In the genomic region with DNA sequence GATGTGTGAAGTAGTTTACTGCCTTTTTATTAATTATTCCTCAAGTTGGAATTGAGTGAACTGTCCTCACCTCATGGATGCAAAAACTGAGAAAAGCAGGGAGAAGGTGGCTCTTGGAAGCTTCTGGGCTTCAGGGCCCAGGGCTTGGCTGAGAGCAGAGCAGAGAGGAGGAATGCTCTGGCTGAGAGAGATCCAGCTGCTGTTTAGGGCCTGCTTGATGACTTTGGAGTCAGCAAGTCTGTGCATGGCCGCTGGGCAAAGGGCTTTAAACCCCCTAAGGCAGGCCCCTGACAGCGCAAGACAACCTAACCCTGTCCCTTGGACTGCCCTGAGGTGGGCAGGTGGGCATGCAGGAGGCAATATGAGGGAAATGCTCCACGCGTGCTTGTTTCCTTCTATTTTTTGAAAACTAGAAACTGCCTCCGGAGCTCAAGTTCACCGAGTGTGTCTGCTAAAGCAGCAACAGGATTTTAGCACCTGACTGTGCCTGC, we compare ENCODE assay signal across 21 cellular contexts. TPM values are rescaled to one million over a fixed set of nuclear protein-coding genes. Genes with fewer than 3 reads are reported as not detected.
A peak's percentile ranks its signal among the peaks of the same experiment; 100 is the strongest.
DNase-seq lines count a peak whose midpoint lies in the region; ATAC-seq and TF ChIP-seq lines count a peak whose summit lies in the region.
"Had no signal": no experiment of that assay in that cellular context is flagged by ENCODE, and none has a peak within 500 bp of the region (broad histone marks: within the 10 kb centered on the region; RNA-seq: fewer than 3 reads in every experiment).

No MANE protein-coding gene starts in this region.

- no peak overlapping the region for H3K4me3 Mint-ChIP-seq in MCF 10A (ENCODE audit: unreplicated experiment)
- H3K4me3 Mint-ChIP-seq: activated T-cell treated with anti-CD3 and anti-CD28 coated beads, Interleukin-2, amount 50 U/mL, for 4 hours had no signal

- H3K36me3 Mint-ChIP-seq in MCF 10A (ENCODE audit: insufficient read depth, unreplicated experiment): peaks cover 98% of the 10 kb centered on the region

- H3K9me3 ChIP-seq in mammary epithelial cell (replicated peaks; ENCODE audit: insufficient read depth, low read length) (no peaks in the 10 kb centered on the region), osteoblast (ENCODE audit: low read depth, low read length) (no peaks in the 10 kb centered on the region), uterus (no peaks in the 10 kb centered on the region)
- H3K9me3 ChIP-seq: colonic mucosa, MG63, SK-N-SH had no signal

- BruUV-seq in MCF 10A (replicated peaks; lab: Mats Ljungman, UMichigan) (no TSS peak), mammary epithelial cell (replicated peaks; lab: Mats Ljungman, UMichigan) (no TSS peak)

- H3K4me3 ChIP-seq in mammary epithelial cell (replicated peaks in 1 of 3; ENCODE audit: insufficient read depth in 1 of 3, low read depth in 2 of 3, low read length in 3 of 3) (no peak overlapping the region), osteoblast (ENCODE audit: insufficient read depth, low read length) (no peak overlapping the region), uterus (no peak overlapping the region)
- H3K4me3 ChIP-seq: colonic mucosa, GM12878, MG63 had no signal

- in situ Hi-C loops in mammary epithelial cell (cut with MboI; ENCODE audit: low sequenced_read_pairs in 2 of 2): no loop called here

- H3K27me3 Mint-ChIP-seq in MCF 10A (ENCODE audit: insufficient read depth, unreplicated experiment): no peaks in the 10 kb centered on the region

- H3K9me3 Mint-ChIP-seq in MCF 10A (ENCODE audit: unreplicated experiment): no peaks in the 10 kb centered on the region
- H3K9me3 Mint-ChIP-seq: activated T-cell treated with anti-CD3 and anti-CD28 coated beads, Interleukin-2, amount 50 U/mL, for 4 hours had no signal

- H3K4me2 ChIP-seq in mammary epithelial cell (ENCODE audit: insufficient read depth, low read depth, low read length) (no peak overlapping the region), osteoblast (ENCODE audit: insufficient read depth, low read length) (no peak overlapping the region)
- H3K4me2 ChIP-seq: SK-N-SH had no signal

- no peak overlapping the region for H2AFZ ChIP-seq in mammary epithelial cell (ENCODE audit: low read depth, low read length)
- no peak overlapping the region for H2AFZ ChIP-seq in osteoblast (ENCODE audit: low read length)

- H3K9ac ChIP-seq in mammary epithelial cell (ENCODE audit: insufficient read depth, low read length): no peak overlapping the region
- H3K9ac ChIP-seq: SK-N-SH had no signal

- H3K79me2 ChIP-seq in mammary epithelial cell (ENCODE audit: insufficient read depth, low read length) (peaks cover 1% of the 10 kb centered on the region), osteoblast (ENCODE audit: insufficient read depth, low read length) (peaks cover 38% of the 10 kb centered on the region)

- dilution Hi-C loops in mammary epithelial cell (cut with HindIII; ENCODE audit: low sequenced_read_pairs): no loop called here

- 90% methylated on average over 4 of the region's 6 CpGs for WGBS in mammary epithelial cell (ENCODE audit: low coverage, missing lambda C conversion rate)

- DNase-seq in MCF 10A (ENCODE audit: unreplicated experiment) (no peak), mammary epithelial cell (no peak), left ventricle myocardium superior (no peak), osteoblast (ENCODE audit: insufficient read length, low spot score, missing footprints) (no peak), uterus (no peak), NCI-H2196 treated with DMSO at 0.1 percent for 48 hours (lab: John Stamatoyannopoulos, UW; ENCODE audit: unreplicated experiment) (no peak), NCI-H1930 (lab: John Stamatoyannopoulos, UW) (no peak), hypothalamus (lab: John Stamatoyannopoulos, UW) (no peak)
- DNase-seq: activated naive CD4-positive, alpha-beta T cell treated with anti-CD3 and anti-CD28 coated beads, Interleukin-2, amount 50 U/mL, for 16 hours; activated T-cell treated with anti-CD3 and anti-CD28 coated beads, Interleukin-2, amount 50 U/mL, for 4 hours; hippocampal formation; MG63; midbrain; NCI-H2227 treated with DMSO at 0.1 percent for 48 hours; retina; SK-N-SH; stimulated activated naive CD4-positive, alpha-beta T cell; T1000 had no signal

- H3K36me3 ChIP-seq in mammary epithelial cell (ENCODE audit: insufficient read depth, low read length) (peaks cover 30% of the 10 kb centered on the region), osteoblast (ENCODE audit: insufficient read depth, low read length) (peaks cover 86% of the 10 kb centered on the region), uterus (no peaks in the 10 kb centered on the region)
- H3K36me3 ChIP-seq: colonic mucosa had no signal

- no peak for TF ChIP-seq CTCF in MCF 10A (IDR thresholded peaks at IDR 0.05; ENCODE audit: unreplicated experiment)
- no peak for TF ChIP-seq CTCF in mammary epithelial cell (conservative IDR thresholded peaks at IDR 0.05 in 1 of 2, IDR thresholded peaks at IDR 0.05 in 1 of 2; ENCODE audit: extremely low read depth in 1 of 2, insufficient read depth in 1 of 2, low read depth in 1 of 2, low read length in 2 of 2)
- TF ChIP-seq CTCF in osteoblast (IDR thresholded peaks at IDR 0.05; ENCODE audit: extremely low read depth, low read depth, low read length): no peak
- TF ChIP-seq CTCF in uterus (IDR thresholded peaks at IDR 0.05): no peak

- H3K27ac ChIP-seq in mammary epithelial cell (ENCODE audit: insufficient read depth, low read depth, low read length): no peak overlapping the region
- peak overlapping the region; percentile 39 for H3K27ac ChIP-seq in osteoblast (ENCODE audit: low read depth, low read length)
- H3K27ac ChIP-seq in uterus: peak overlapping the region; percentile 2 to 34
- H3K27ac ChIP-seq: 22Rv1, colonic mucosa had no signal

- H3K4me1 ChIP-seq in mammary epithelial cell (ENCODE audit: insufficient read depth, low read length): no peaks in the 10 kb centered on the region
- H3K4me1 ChIP-seq in osteoblast (ENCODE audit: insufficient read depth, low read length): peaks cover 47% of the 10 kb centered on the region
- peaks cover 0 to 8% of the 10 kb centered on the region in 2 donors for H3K4me1 ChIP-seq in uterus
- H3K4me1 ChIP-seq: colonic mucosa had no signal

- POLR2A ChIA-PET in MCF 10A (lab: Yijun Ruan, JAX): interaction anchor here (0.7 to 2.7 kb wide), 3 partner anchors 9 to 364 kb away, joined by 3 to 13 read pairs (median 4); partner anchors contain the start of gene STC2

- intact Hi-C loops in MCF 10A (cut with micrococcal nuclease): loop anchor here (10.0 kb wide), 1 partner anchor 445 kb away; no protein-coding TSS in a partner anchor
- intact Hi-C loops in mammary epithelial cell (cut with micrococcal nuclease): no loop called here
- intact Hi-C loops in left ventricle myocardium superior (cut with micrococcal nuclease): no loop called here
- intact Hi-C loops in uterus (cut with DNase I; ENCODE audit: low total_unique reads): no loop called here

- no peaks in the 10 kb centered on the region for H4K20me1 ChIP-seq in mammary epithelial cell (ENCODE audit: insufficient read depth, low read length)
- H4K20me1 ChIP-seq in osteoblast (ENCODE audit: insufficient read depth, low read length): peaks cover 29% of the 10 kb centered on the region

- CTCF ChIA-PET in MCF 10A (lab: Yijun Ruan, JAX): interaction anchor here (0.6 to 3.8 kb wide), 7 partner anchors 9 to 665 kb away, joined by 3 to 25 read pairs (median 6); partner anchors contain the start of gene STC2
- CTCF ChIA-PET in mammary epithelial cell (lab: Charles Lee; ENCODE audit: low non-redundant PET): no interaction called here

- H3K27ac Mint-ChIP-seq in MCF 10A (ENCODE audit: low read depth, unreplicated experiment): peak overlapping the region; percentile 19

- ATAC-seq in left ventricle myocardium superior: peak; percentile 55
- ATAC-seq: activated T-cell treated with anti-CD3 and anti-CD28 coated beads, Interleukin-2, amount 50 U/mL, for 4 hours; GM12878 had no signal

- no peak for TF ChIP-seq POLR2A in uterus (IDR thresholded peaks at IDR 0.05)

- H3K4me1 Mint-ChIP-seq in MCF 10A (ENCODE audit: insufficient read depth, unreplicated experiment): peaks cover 38% of the 10 kb centered on the region

- no peaks in the 10 kb centered on the region for H3K27me3 ChIP-seq in mammary epithelial cell (ENCODE audit: insufficient read depth, low read length)
- H3K27me3 ChIP-seq in osteoblast (ENCODE audit: insufficient read depth, low read length): no peaks in the 10 kb centered on the region
- H3K27me3 ChIP-seq in uterus: no peaks in the 10 kb centered on the region
- H3K27me3 ChIP-seq: MG63 had no signal

RNA-seq across cellular contexts. Expression of gene STC2, which starts 8.6 kb away (rescaled TPM):
- total RNA-seq in MCF 10A (2022): 316 and 414 TPM in 2 replicates
- 100 to 1,000 TPM; 133 to 311 TPM for total RNA-seq in mammary epithelial cell
- polyA plus RNA-seq in mammary epithelial cell: 30.0 TPM
- polyA minus RNA-seq in mammary epithelial cell: 13.5 TPM
- total RNA-seq in left ventricle myocardium superior: 6.8 TPM
- 431 and 558 TPM in 2 replicates for total RNA-seq in osteoblast
- total RNA-seq in uterus: 1 to 10 TPM in 2 of 4 donors, under 1 TPM in 1, not detected in 1; 0.26 to 3.4 (median 1.5) TPM

Comparison
In these comparisons a context has a peak if more than half of its experiments do, and no peak if none do; other contexts are left out.
1. RNA of gene STC2, which starts 8.6 kb away (total RNA-seq): 431 to 558 TPM in osteoblast, 316 to 414 TPM in MCF 10A and 133 to 311 TPM in mammary epithelial cell; 6.8 TPM in left ventricle myocardium superior (single experiment) and 0.26 to 3.4 TPM in uterus; every median in the first group is over 10 times any median in the second.